16 cellular contexts compared by ENCODE assay signal in genomic region chr2:160199683-160200389, GRCh38. TPM values are rescaled to one million over a fixed set of nuclear protein-coding genes. Genes with fewer than 3 reads are reported as not detected.
DNase-seq lines count a peak whose midpoint lies in the region; ATAC-seq and TF ChIP-seq lines count a peak whose summit lies in the region.
"Had no signal": no experiment of that assay in that cellular context is flagged by ENCODE, and none has a peak within 500 bp of the region (broad histone marks: within the 10 kb centered on the region; RNA-seq: fewer than 3 reads in every experiment).

ITGB6 (minus strand) TSS chr2:160200272; CDS start chr2:160200063, 209 bp downstream.

- no peak for TF ChIP-seq CTCF in KMS-11 (conservative IDR thresholded peaks at IDR 0.05; ENCODE audit: low read depth, low read length)
- TF ChIP-seq CTCF in MCF 10A (IDR thresholded peaks at IDR 0.05; ENCODE audit: unreplicated experiment) = no peak
- no peak for TF ChIP-seq CTCF in right lobe of liver (IDR thresholded peaks at IDR 0.05)
- no peak for TF ChIP-seq CTCF in smooth muscle cell (IDR thresholded peaks at IDR 0.05; ENCODE audit: borderline replicate concordance, insufficient read depth, poor library complexity, severe bottlenecking)

- H3K9me3 ChIP-seq in right lobe of liver (no peaks in the 10 kb centered on the region), smooth muscle cell (replicated peaks; ENCODE audit: low read depth) (no peaks in the 10 kb centered on the region)

- TSS peak; percentile 59 for BruUV-seq in MCF 10A (replicated peaks; lab: Mats Ljungman, UMichigan)

- H3K27me3 ChIP-seq in KMS-11 (ENCODE audit: insufficient read depth, low read depth) (no peaks in the 10 kb centered on the region), right lobe of liver (no peaks in the 10 kb centered on the region), smooth muscle cell (ENCODE audit: low read depth) (no peaks in the 10 kb centered on the region), mesendoderm (ENCODE audit: insufficient read depth, low read length, poor library complexity) (no peaks in the 10 kb centered on the region)
- H3K27me3 ChIP-seq: dorsolateral prefrontal cortex had no signal

- H3K79me2 ChIP-seq in KMS-11 (ENCODE audit: insufficient read depth, low read depth) (no peaks in the 10 kb centered on the region), smooth muscle cell (ENCODE audit: low read depth) (no peaks in the 10 kb centered on the region), mesendoderm (ENCODE audit: control insufficient read depth, insufficient read depth, low read length) (no peaks in the 10 kb centered on the region)

- H2BK120ac ChIP-seq in mesendoderm (ENCODE audit: low read depth, low read length) = no peak within 1 kb of the TSS

- H2BK5ac ChIP-seq in mesendoderm (ENCODE audit: low read length) = no peak within 1 kb of the TSS

- peak within 1 kb of the TSS; percentile 58 for H3K4me2 ChIP-seq in KMS-11
- H3K4me2 ChIP-seq in smooth muscle cell = peak within 1 kb of the TSS; percentile 62
- no peak within 1 kb of the TSS for H3K4me2 ChIP-seq in mesendoderm (ENCODE audit: low read length)

- no peak within 1 kb of the TSS for H4K8ac ChIP-seq in mesendoderm (ENCODE audit: low read depth, low read length)

- no peak within 1 kb of the TSS for H3K4me3 ChIP-seq in KMS-11 (IDR thresholded peaks at IDR 0.05; ENCODE audit: insufficient read depth, low read depth, low read length)
- H3K4me3 ChIP-seq in right lobe of liver = no peak within 1 kb of the TSS
- peak within 1 kb of the TSS; percentile 46 for H3K4me3 ChIP-seq in smooth muscle cell
- H3K4me3 ChIP-seq in mesendoderm (ENCODE audit: low read length) = no peak within 1 kb of the TSS
- H3K4me3 ChIP-seq: dorsolateral prefrontal cortex, SK-N-MC had no signal

- H3K27ac ChIP-seq in KMS-11 = no peak within 1 kb of the TSS
- H3K27ac ChIP-seq in right lobe of liver = no peak within 1 kb of the TSS
- peak within 1 kb of the TSS; percentile 55 for H3K27ac ChIP-seq in smooth muscle cell (ENCODE audit: low read depth)
- no peak within 1 kb of the TSS for H3K27ac ChIP-seq in mesendoderm (ENCODE audit: low read depth, low read length)
- H3K27ac ChIP-seq: dorsolateral prefrontal cortex, HL-60, SK-N-MC had no signal

- H4K20me1 ChIP-seq in KMS-11 (ENCODE audit: insufficient read depth) (no peaks in the 10 kb centered on the region), smooth muscle cell (ENCODE audit: low read depth) (no peaks in the 10 kb centered on the region)

- peak; percentile 39 to 81 (median 61) for ATAC-seq in right lobe of liver
- ATAC-seq in GM19467 (IDR thresholded peaks at IDR 0.05; ENCODE audit: unreplicated experiment) = no peak

- H2AFZ ChIP-seq in KMS-11 (ENCODE audit: low read depth) (no peak within 1 kb of the TSS), smooth muscle cell (ENCODE audit: low read depth) (no peak within 1 kb of the TSS)

- H3K4me1 ChIP-seq in KMS-11 (ENCODE audit: low read depth, poor library complexity, severe bottlenecking) (peaks cover 59% of the 10 kb centered on the region), right lobe of liver (no peaks in the 10 kb centered on the region), smooth muscle cell (ENCODE audit: low read depth) (no peaks in the 10 kb centered on the region), mesendoderm (ENCODE audit: control insufficient read depth, low read depth, low read length) (peaks cover 2% of the 10 kb centered on the region)

- peak within 1 kb of the TSS; percentile 94 for H3K27ac Mint-ChIP-seq in MCF 10A (ENCODE audit: low read depth, unreplicated experiment)
- H3K27ac Mint-ChIP-seq: activated B cell treated with CpG ODN at 0.5 μM for 24 hours; CD4-positive, alpha-beta T cell had no signal

- TF ChIP-seq POLR2A in right lobe of liver (IDR thresholded peaks at IDR 0.05) = no peak

- peak within 1 kb of the TSS; percentile 76 for H3K4me3 Mint-ChIP-seq in MCF 10A (ENCODE audit: unreplicated experiment)
- H3K4me3 Mint-ChIP-seq: activated B cell treated with CpG ODN at 0.5 μM for 24 hours; CD4-positive, alpha-beta T cell had no signal

- peaks cover 42% of the 10 kb centered on the region for H3K4me1 Mint-ChIP-seq in MCF 10A (ENCODE audit: insufficient read depth, unreplicated experiment)

- no peak within 1 kb of the TSS for H3K23ac ChIP-seq in mesendoderm (ENCODE audit: low read length)

- H3K79me1 ChIP-seq in mesendoderm (ENCODE audit: low read length) = no peaks in the 10 kb centered on the region

- CTCF ChIA-PET in MCF 10A (lab: Yijun Ruan, JAX) = interaction anchor here (0.9 to 1.2 kb wide), 2 partner anchors 10 to 90 kb away, joined by 4 read pairs; no protein-coding TSS in a partner anchor

- H3K9ac ChIP-seq in KMS-11 (no peak within 1 kb of the TSS), smooth muscle cell (ENCODE audit: low read depth) (peak within 1 kb of the TSS; percentile 59), mesendoderm (ENCODE audit: low read length) (no peak within 1 kb of the TSS)

- no peak within 1 kb of the TSS for H3K4ac ChIP-seq in mesendoderm (ENCODE audit: low read depth, low read length)

- H3K9me3 Mint-ChIP-seq in MCF 10A (ENCODE audit: unreplicated experiment) = peaks cover 10% of the 10 kb centered on the region
- H3K9me3 Mint-ChIP-seq: activated B cell treated with CpG ODN at 0.5 μM for 24 hours; CD4-positive, alpha-beta T cell had no signal

- H3K56ac ChIP-seq in mesendoderm (ENCODE audit: low read length) = no peak within 1 kb of the TSS

- peaks cover 11% of the 10 kb centered on the region for H3K36me3 Mint-ChIP-seq in MCF 10A (ENCODE audit: insufficient read depth, unreplicated experiment)

- no peak within 1 kb of the TSS for H2BK15ac ChIP-seq in mesendoderm (replicated peaks; ENCODE audit: low read depth)

- DNase-seq in MCF 10A (ENCODE audit: unreplicated experiment) = no peak
- DNase-seq in right lobe of liver = no peak
- no peak for DNase-seq in smooth muscle cell (lab: John Stamatoyannopoulos, UW; ENCODE audit: unreplicated experiment)
- DNase-seq in mesendoderm = no peak
- no peak for DNase-seq in stimulated activated CD4-positive, alpha-beta T cell treated with anti-CD3 and anti-CD28 coated beads, Interleukin-4, amount 100 ng/mL, for 24 hours
- no peak for DNase-seq in A172 (ENCODE audit: low spot score)
- DNase-seq: activated B cell treated with CpG ODN at 0.5 μM for 24 hours; activated T-cell treated with anti-CD3 and anti-CD28 coated beads, Interleukin-2, amount 50 U/mL, for 1 hour; CD4-positive, alpha-beta T cell; dorsolateral prefrontal cortex; NCI-H82 had no signal

- H3K27me3 Mint-ChIP-seq in MCF 10A (ENCODE audit: insufficient read depth, unreplicated experiment) = no peaks in the 10 kb centered on the region
- H3K27me3 Mint-ChIP-seq: activated B cell treated with CpG ODN at 0.5 μM for 24 hours; CD4-positive, alpha-beta T cell had no signal

- no peaks in the 10 kb centered on the region for H3K36me3 ChIP-seq in KMS-11 (ENCODE audit: insufficient read depth)
- H3K36me3 ChIP-seq in right lobe of liver = no peaks in the 10 kb centered on the region
- no peaks in the 10 kb centered on the region for H3K36me3 ChIP-seq in smooth muscle cell (ENCODE audit: low read depth)
- H3K36me3 ChIP-seq in mesendoderm (ENCODE audit: control insufficient read depth, insufficient read depth, low read length) = no peaks in the 10 kb centered on the region

- no peak within 1 kb of the TSS for H3K18ac ChIP-seq in mesendoderm (ENCODE audit: low read length)

- POLR2A ChIA-PET in MCF 10A (lab: Yijun Ruan, JAX) = interaction anchor here (0.7 to 2.3 kb wide), 7 partner anchors 13 to 108 kb away, joined by 3 to 15 read pairs (median 4); no protein-coding TSS in a partner anchor

- H4K5ac ChIP-seq in mesendoderm (ENCODE audit: low read length) = no peak within 1 kb of the TSS

- H2AK5ac ChIP-seq in mesendoderm (ENCODE audit: low read length) = no peak within 1 kb of the TSS

- no peaks in the 10 kb centered on the region for H3F3A ChIP-seq in smooth muscle cell (ENCODE audit: low read depth)

- intact Hi-C loops in MCF 10A (cut with micrococcal nuclease) = no loop called here
- intact Hi-C loops in right lobe of liver (cut with DNase I) = no loop called here

- 61% methylated on average over 9 of the region's 9 CpGs for WGBS in right lobe of liver (ENCODE audit: insufficient coverage, low coverage, low lambda C conversion rate, missing lambda C conversion rate)
- WGBS in smooth muscle cell (ENCODE audit: low lambda C conversion rate) = 83% methylated on average over 9 of the region's 9 CpGs
- WGBS in mesendoderm (ENCODE audit: extremely low coverage, insufficient coverage, low lambda C conversion rate) = no CpG with 5 or more reads among the region's 9 CpGs

RNA-seq across cellular contexts. Expression of gene ITGB6, which starts in this region (rescaled TPM):
- 3.8 and 6.9 TPM in 2 replicates for total RNA-seq in MCF 10A (2022)
- total RNA-seq in right lobe of liver = under 1 TPM in 4 of 6 experiments, not detected in 2; 0.11 to 0.68 (median 0.44) TPM
- 175 and 181 TPM in 2 replicates for total RNA-seq in smooth muscle cell
- polyA plus RNA-seq in smooth muscle cell = 15.2 and 85.3 TPM in 2 replicates
- not detected for polyA plus RNA-seq in mesendoderm (2013, experiment 1 of 2)
- polyA plus RNA-seq in mesendoderm (2013, experiment 2 of 2) = not detected
- total RNA-seq in A172 (2014; rRNA removed; shearing (Covaris generic)) = 0.29 and 1.00 TPM in 2 replicates
- total RNA-seq: activated B cell treated with CpG ODN at 0.5 μM for 24 hours; CD4-positive, alpha-beta T cell; dorsolateral prefrontal cortex; lung microvascular endothelial cell had no signal

Comparison
In these comparisons a context has a peak if more than half of its experiments do, and no peak if none do; other contexts are left out.
1. RNA of gene ITGB6 (total RNA-seq): 175 to 181 TPM in smooth muscle cell; 3.8 to 6.9 TPM in MCF 10A, 0.29 to 1.00 TPM in A172 and 0.11 to 0.68 TPM in right lobe of liver; every median in the first group is over 10 times any median in the second.
2. Peak in ATAC-seq in right lobe of liver; RNA of the gene not detected or under 1 TPM.